Comparison of ENCODE assay signal across 12 cellular contexts in genomic region chr11:44310198-44310455, GRCh38. TPM values are rescaled to one million over a fixed set of nuclear protein-coding genes. Genes with fewer than 3 reads are reported as not detected.
DNase-seq lines count a peak whose midpoint lies in the region; TF ChIP-seq lines count a peak whose summit lies in the region.
"Had no signal": no experiment of that assay in that cellular context is flagged by ENCODE, and none has a peak within 500 bp of the region (broad histone marks: within the 10 kb centered on the region; RNA-seq: fewer than 3 reads in every experiment).

No MANE protein-coding gene starts in this region.

- H3K27me3 ChIP-seq in BJ (ENCODE audit: control insufficient read depth, insufficient read depth, low read length) (peaks cover 25% of the 10 kb centered on the region), MG63 (peaks cover 25% of the 10 kb centered on the region)

- POLR2A ChIA-PET in BJ (lab: Charles Lee), result no interaction called here

- no peaks in the 10 kb centered on the region for H3K9me3 Mint-ChIP-seq in progenitor cell of endocrine pancreas (ENCODE audit: low read depth)

- peaks cover 10% of the 10 kb centered on the region for H3K4me1 Mint-ChIP-seq in progenitor cell of endocrine pancreas (ENCODE audit: low read depth)

- H3K36me3 Mint-ChIP-seq in progenitor cell of endocrine pancreas (ENCODE audit: insufficient read depth), result no peaks in the 10 kb centered on the region
- H3K36me3 Mint-ChIP-seq: CD4-positive, alpha-beta memory T cell had no signal

- peak overlapping the region; percentile 47 for H3K4me3 ChIP-seq in BJ (ENCODE audit: low read depth, low read length)
- H3K4me3 ChIP-seq in MG63, result peak overlapping the region; percentile 50
- peak overlapping the region; percentile 39 to 48 for H3K4me3 ChIP-seq in foreskin fibroblast (ENCODE audit: low read depth in 1 of 2, low read length in 2 of 2)
- H3K4me3 ChIP-seq in skeletal muscle cell (ENCODE audit: low read depth, low read length), result peak overlapping the region; percentile 43

- CTCF ChIA-PET in BJ (lab: Yijun Ruan, JAX), result interaction anchor here (0.7 to 1.3 kb wide), 3 partner anchors 24 to 200 kb away, joined by 3 to 4 read pairs (median 4); no protein-coding TSS in a partner anchor

- DNase-seq in BJ (ENCODE audit: low read depth), result no peak
- no peak for DNase-seq in MG63
- no peak for DNase-seq in foreskin fibroblast
- DNase-seq in skeletal muscle cell (ENCODE audit: low read depth), result no peak
- DNase-seq in GOT3 (lab: John Stamatoyannopoulos, UW), result no peak
- DNase-seq in NCI-H510A (lab: John Stamatoyannopoulos, UW), result no peak
- DNase-seq in OCI-M1 (lab: John Stamatoyannopoulos, UW), result no peak
- DNase-seq in progenitor cell of endocrine pancreas (ENCODE audit: low spot score, unreplicated experiment), result no peak
- DNase-seq: CD4-positive, alpha-beta memory T cell; NCI-H226; SHP77 treated with DMSO at 0.1 percent for 48 hours had no signal

- no peak overlapping the region for H3K27ac Mint-ChIP-seq in progenitor cell of endocrine pancreas
- H3K27ac Mint-ChIP-seq: CD4-positive, alpha-beta memory T cell had no signal

- H3K4me3 Mint-ChIP-seq in progenitor cell of endocrine pancreas (ENCODE audit: low read depth), result no peak overlapping the region

- TF ChIP-seq CTCF in BJ (IDR thresholded peaks at IDR 0.05; ENCODE audit: insufficient read depth, low read depth, low read length) (no peak), foreskin fibroblast (IDR thresholded peaks at IDR 0.05; ENCODE audit: low read depth, low read length) (no peak), progenitor cell of endocrine pancreas (IDR thresholded peaks at IDR 0.05; ENCODE audit: unreplicated experiment) (no peak)

- H3K9me3 ChIP-seq in MG63, result no peaks in the 10 kb centered on the region

- no peaks in the 10 kb centered on the region for H3K36me3 ChIP-seq in BJ (ENCODE audit: control insufficient read depth, insufficient read depth, low read length)
- H3K36me3 ChIP-seq in MG63, result no peaks in the 10 kb centered on the region

- peaks cover 95% of the 10 kb centered on the region for H3K27me3 Mint-ChIP-seq in progenitor cell of endocrine pancreas

RNA-seq across cellular contexts. Expression of gene ALX4, which starts 0.2 kb away (rescaled TPM):
- polyA plus RNA-seq in BJ (2011; rRNA removed), result 1.3 and 2.2 TPM in 2 replicates
- 2.2 and 2.6 TPM in 2 replicates for polyA minus RNA-seq in BJ (2011; rRNA and poly(A)+ RNA removed)
- 0.16 TPM in 1 of 2 replicates, not detected in the other for total RNA-seq in MG63 (2014; rRNA removed; shearing (Covaris generic); ENCODE audit: low replicate concordance)
- not detected in 2 replicates for total RNA-seq in progenitor cell of endocrine pancreas
- total RNA-seq: CD4-positive, alpha-beta memory T cell; renal cortical epithelial cell had no signal
- polyA plus RNA-seq: CD4-positive, alpha-beta memory T cell had no signal
